Comparison of ENCODE assay signal across 1 cellular context in genomic region chr6:107539409-107539808, GRCh38.
A peak's percentile ranks its signal among the peaks of the same experiment; 100 is the strongest.
TF ChIP-seq lines count a peak whose summit lies in the region.

No MANE protein-coding gene starts in this region.

TF ChIP-seq in HepG2, 621 proteins besides CTCF, POLR2A, EP300 and RAD21 (continued from another document and continues in another):
- TF ChIP-seq HNF1B (CRISPR knock-in tag; IDR thresholded peaks at IDR 0.05) (peak; percentile 76; the same call in 1 of the 2 replicates), ZNF350 (CRISPR knock-in tag; IDR thresholded peaks at IDR 0.05; ENCODE audit: borderline replicate concordance, low read depth) (no peak), GATAD1 (CRISPR knock-in tag; IDR thresholded peaks at IDR 0.05) (0 out of 2 replicates have a peak, but pooled peaks have one; percentile 53), ZNF160 (CRISPR knock-in tag; IDR thresholded peaks at IDR 0.05) (no peak), CBFB (CRISPR knock-in tag; IDR thresholded peaks at IDR 0.05) (peak; percentile 96), NFIC (IDR thresholded peaks at IDR 0.05; ENCODE audit: low read length) (peak; percentile 74), ETV6 (CRISPR knock-in tag; conservative IDR thresholded peaks at IDR 0.05) (no peak), ZNF362 (CRISPR knock-in tag; IDR thresholded peaks at IDR 0.05; ENCODE audit: borderline replicate concordance) (peak; percentile 75; the same call in 1 of the 2 replicates), THYN1 (CRISPR knock-in tag; IDR thresholded peaks at IDR 0.05; ENCODE audit: borderline replicate concordance, low read depth) (no peak), ZBTB20 (CRISPR knock-in tag; IDR thresholded peaks at IDR 0.05; ENCODE audit: borderline replicate concordance, low read depth) (no peak; the same call in none of the 2 replicates), CSRNP2 (CRISPR knock-in tag; conservative IDR thresholded peaks at IDR 0.05; ENCODE audit: low read depth) (no peak), ZNF18 (CRISPR knock-in tag; IDR thresholded peaks at IDR 0.05; ENCODE audit: insufficient replicate concordance) (peak; percentile 62), ZNF513 (CRISPR knock-in tag; conservative IDR thresholded peaks at IDR 0.05) (no peak), ZNF264 (CRISPR knock-in tag; IDR thresholded peaks at IDR 0.05) (peak; percentile 81), FOXO1 (CRISPR knock-in tag; IDR thresholded peaks at IDR 0.05) (peak; percentile 90), ZFP90 (CRISPR knock-in tag; IDR thresholded peaks at IDR 0.05; ENCODE audit: borderline replicate concordance) (no peak), TARDBP (CRISPR knock-in tag; IDR thresholded peaks at IDR 0.05) (peak; percentile 84; the same call in 1 of the 2 replicates), THAP11 (CRISPR knock-in tag; IDR thresholded peaks at IDR 0.05) (peak; percentile 72), SSRP1 (CRISPR knock-in tag; IDR thresholded peaks at IDR 0.05) (no peak), HOXD1 (CRISPR knock-in tag; IDR thresholded peaks at IDR 0.05) (peak; percentile 96), ZNF431 (CRISPR knock-in tag; IDR thresholded peaks at IDR 0.05; ENCODE audit: borderline replicate concordance, low read depth) (no peak), GATA4 (IDR thresholded peaks at IDR 0.05; ENCODE audit: borderline replicate concordance, low read depth) (peak; percentile 43; the same call in 1 of the 2 replicates), ZNF709 (CRISPR knock-in tag; IDR thresholded peaks at IDR 0.05) (0 out of 2 replicates have a peak, but pooled peaks have one; percentile 47), ATF5 (CRISPR knock-in tag; IDR thresholded peaks at IDR 0.05; ENCODE audit: low read depth) (no peak), JUNB (CRISPR knock-in tag; IDR thresholded peaks at IDR 0.05; ENCODE audit: borderline replicate concordance) (peak; percentile 79), ZNF879 (CRISPR knock-in tag; IDR thresholded peaks at IDR 0.05) (no peak), KDM6A (CRISPR knock-in tag; IDR thresholded peaks at IDR 0.05; ENCODE audit: low read depth) (peak; percentile 96), POLR2AphosphoS5 (IDR thresholded peaks at IDR 0.05; ENCODE audit: low read depth, low read length) (0 out of 2 replicates have a peak, but pooled peaks have one; percentile 26), PRDM4 (CRISPR knock-in tag; IDR thresholded peaks at IDR 0.05; ENCODE audit: borderline replicate concordance) (no peak), FOSL1 (CRISPR knock-in tag; IDR thresholded peaks at IDR 0.05; ENCODE audit: borderline replicate concordance) (peak; percentile 43; the same call in 1 of the 2 replicates), SP140L (CRISPR knock-in tag; IDR thresholded peaks at IDR 0.05; ENCODE audit: borderline replicate concordance) (peak; percentile 59; the same call in 1 of the 2 replicates), NR0B2 (CRISPR knock-in tag; IDR thresholded peaks at IDR 0.05) (no peak), ISL2 (CRISPR knock-in tag; IDR thresholded peaks at IDR 0.05) (peak; percentile 92), IKZF4 (CRISPR knock-in tag; IDR thresholded peaks at IDR 0.05; ENCODE audit: borderline replicate concordance, low read depth, not compliant biosample characterization) (no peak), HBP1 (CRISPR knock-in tag; IDR thresholded peaks at IDR 0.05; ENCODE audit: low read depth) (no peak), ZBTB7B (CRISPR knock-in tag; IDR thresholded peaks at IDR 0.05) (peak; percentile 72; the same call in 1 of the 2 replicates), SUZ12 (IDR thresholded peaks at IDR 0.05; ENCODE audit: low read depth, low read length) (no peak), RBAK (CRISPR knock-in tag; IDR thresholded peaks at IDR 0.05) (no peak), SOX13 (IDR thresholded peaks at IDR 0.05) (peak; percentile 86; the same call in 1 of the 2 replicates), SOX13 (CRISPR knock-in tag; conservative IDR thresholded peaks at IDR 0.05 in 1 of 2, IDR thresholded peaks at IDR 0.05 in 1 of 2) (peak in 1 of 2 experiments; percentile 96; a peak in 2 of 4 replicates), GTF2F1 (IDR thresholded peaks at IDR 0.05; ENCODE audit: low read length) (no peak), ZFY (CRISPR knock-in tag; IDR thresholded peaks at IDR 0.05) (no peak), ZNF7 (CRISPR knock-in tag; IDR thresholded peaks at IDR 0.05) (peak; percentile 25; the same call in 1 of the 2 replicates), ELF1 (CRISPR knock-in tag; IDR thresholded peaks at IDR 0.05) (0 out of 2 replicates have a peak, but pooled peaks have one; percentile 43), ZNF329 (CRISPR knock-in tag; IDR thresholded peaks at IDR 0.05; ENCODE audit: low read depth) (no peak), ZBTB3 (CRISPR knock-in tag; IDR thresholded peaks at IDR 0.05; ENCODE audit: borderline replicate concordance, low read depth) (no peak), ZNF720 (CRISPR knock-in tag; IDR thresholded peaks at IDR 0.05) (no peak), SMC3 (IDR thresholded peaks at IDR 0.05; ENCODE audit: low read length) (peak; percentile 43), U2AF1 (optimal IDR thresholded peaks at IDR 0.05; ENCODE audit: low read depth, low read length) (no peak), THAP8 (CRISPR knock-in tag; IDR thresholded peaks at IDR 0.05; ENCODE audit: borderline replicate concordance) (no peak), SOX5 (CRISPR knock-in tag; IDR thresholded peaks at IDR 0.05; ENCODE audit: borderline replicate concordance) (peak; percentile 96), KMT2A (CRISPR knock-in tag; IDR thresholded peaks at IDR 0.05) (peak; percentile 54; the same call in 1 of the 2 replicates), LRRFIP1 (CRISPR knock-in tag; conservative IDR thresholded peaks at IDR 0.05) (no peak), ADNP (CRISPR knock-in tag; IDR thresholded peaks at IDR 0.05) (no peak)
